9 cellular contexts compared by ENCODE assay signal in genomic region chr19:7918062-7918614, GRCh38. TPM values are rescaled to one million over a fixed set of nuclear protein-coding genes. Genes with fewer than 3 reads are reported as not detected.
DNase-seq lines count a peak whose midpoint lies in the region; ATAC-seq, FAIRE-seq and TF ChIP-seq lines count a peak whose summit lies in the region.
"Not testable (repeated sequence)": the region's sequence is repeated elsewhere in the genome, so short reads cannot be mapped to it uniquely, and the experiment has no call there.
"Had no signal": no experiment of that assay in that cellular context is flagged by ENCODE, and none has a peak within 500 bp of the region (broad histone marks: within the 10 kb centered on the region; RNA-seq: fewer than 3 reads in every experiment).

No MANE protein-coding gene starts in this region.

- H3K27ac ChIP-seq in 22Rv1 = peak overlapping the region; percentile 97
- H3K27ac ChIP-seq in HUES48 (ENCODE audit: low read depth, low read length); pancreas: not testable (repeated sequence)
- H3K27ac ChIP-seq in cingulate gyrus (ENCODE audit: low read depth, low read length) = peak overlapping the region; percentile 29

- peaks cover 32% of the 10 kb centered on the region for H3K4me1 Mint-ChIP-seq in activated CD4-positive, alpha-beta memory T cell treated with anti-CD3 and anti-CD28 coated beads for 36 hours (ENCODE audit: low read depth)

- peak overlapping the region; percentile 37 for H3K4me3 Mint-ChIP-seq in activated CD4-positive, alpha-beta memory T cell treated with anti-CD3 and anti-CD28 coated beads for 36 hours

- H3K36me3 Mint-ChIP-seq in activated CD4-positive, alpha-beta memory T cell treated with anti-CD3 and anti-CD28 coated beads for 36 hours = not testable (repeated sequence)

- peak; percentile 55 for TF ChIP-seq CTCF in 22Rv1 (IDR thresholded peaks at IDR 0.05)
- not testable (repeated sequence) for TF ChIP-seq CTCF in pancreas (IDR thresholded peaks at IDR 0.05)

- not testable (repeated sequence) for H3K27ac Mint-ChIP-seq in activated CD4-positive, alpha-beta memory T cell treated with anti-CD3 and anti-CD28 coated beads for 36 hours

- H3K4me3 ChIP-seq in HUES48 (ENCODE audit: low read depth, low read length) (peak overlapping the region; percentile 62), iPS-11a (ENCODE audit: low read depth, low read length) (peak overlapping the region; percentile 41), pancreas (peak overlapping the region in 3 of 4 donors; percentile 4 to 38 (median 31))

- not testable (repeated sequence) for DNase-seq in activated CD4-positive, alpha-beta memory T cell treated with anti-CD3 and anti-CD28 coated beads for 36 hours; pancreas

- peaks cover 11% of the 10 kb centered on the region; the same call in 1 of the 2 replicates for H3K36me3 ChIP-seq in HUES48 (ENCODE audit: control insufficient read depth, insufficient read depth, low read length)
- H3K36me3 ChIP-seq in pancreas = not testable (repeated sequence)

- POLR2A ChIA-PET in activated CD4-positive, alpha-beta memory T cell treated with anti-CD3 and anti-CD28 coated beads for 36 hours (lab: Charles Lee) = interaction anchor here (0.7 to 1.6 kb wide), 3 partner anchors 15 to 26 kb away, joined by 3 to 6 read pairs (median 3); partner anchors contain the start of gene TIMM44

- H3K4me1 ChIP-seq in HUES48 (ENCODE audit: control insufficient read depth, insufficient read depth, low read length) = not testable (repeated sequence)
- peaks cover 6 to 18% (median 13%) of the 10 kb centered on the region in 3 donors for H3K4me1 ChIP-seq in pancreas

- not testable (repeated sequence) for FAIRE-seq in pancreas (lab: Jason Lieb, UNC)

- CTCF ChIA-PET in activated CD4-positive, alpha-beta memory T cell treated with anti-CD3 and anti-CD28 coated beads for 36 hours (lab: Charles Lee) = interaction anchor here (0.9 to 4.0 kb wide), 6 partner anchors 11 to 232 kb away, joined by 3 to 18 read pairs (median 3); partner anchors contain the start of genes MAP2K7 and TIMM44

- not testable (repeated sequence) for H3K9ac ChIP-seq in HUES48 (ENCODE audit: low read depth, low read length)

- ATAC-seq in pancreas = not testable (repeated sequence)

- intact Hi-C loops in activated CD4-positive, alpha-beta memory T cell treated with anti-CD3 and anti-CD28 coated beads for 36 hours (cut with micrococcal nuclease); pancreas (cut with DNase I): not testable (repeated sequence)

- H3K9me3 ChIP-seq in HUES48 (ENCODE audit: control insufficient read depth, insufficient read depth, low read length); pancreas: not testable (repeated sequence)

- WGBS in pancreas, 2 donors = 43% methylated on average over 28 to 29 of the region's 29 CpGs

- H3K27me3 ChIP-seq in HUES48 (ENCODE audit: control insufficient read depth, insufficient read depth, low read length) = peaks cover 44% of the 10 kb centered on the region
- not testable (repeated sequence) for H3K27me3 ChIP-seq in pancreas

- H3K9me3 Mint-ChIP-seq in activated CD4-positive, alpha-beta memory T cell treated with anti-CD3 and anti-CD28 coated beads for 36 hours = not testable (repeated sequence)

- H3K27me3 Mint-ChIP-seq in activated CD4-positive, alpha-beta memory T cell treated with anti-CD3 and anti-CD28 coated beads for 36 hours = peaks cover 23% of the 10 kb centered on the region

RNA-seq across cellular contexts. Expression of gene SNAPC2, which starts 2.0 kb away (rescaled TPM):
- total RNA-seq in activated CD4-positive, alpha-beta memory T cell treated with anti-CD3 and anti-CD28 coated beads for 36 hours = 10 to 100 TPM; 18.7 to 20.2 TPM
- 10 to 100 TPM in 1 of 6 donors, 1 to 10 TPM in 5; 4.9 to 11.3 (median 6.7) TPM for total RNA-seq in pancreas
- polyA plus RNA-seq in pancreas = 10 to 100 TPM; 10.6 to 12.0 TPM

RNA-seq across cellular contexts. Expression of gene TGFBR3L, which starts 3.5 kb away (rescaled TPM):
- 1 to 10 TPM; 4.4 to 4.6 TPM for total RNA-seq in activated CD4-positive, alpha-beta memory T cell treated with anti-CD3 and anti-CD28 coated beads for 36 hours
- 1 to 10 TPM in 1 of 6 donors, under 1 TPM in 4, not detected in 1; 0.16 to 1.1 (median 0.52) TPM for total RNA-seq in pancreas
- polyA plus RNA-seq in pancreas = 1 to 10 TPM in 1 of 2 donors, not detected in 1; 2.2 TPM
- total RNA-seq: H4, HT-29 had no signal
- polyA plus RNA-seq: sigmoid colon had no signal

RNA-seq across cellular contexts. Expression of gene CTXN1, which starts 7.8 kb away (rescaled TPM):
- under 1 TPM; 0.29 to 0.77 TPM for total RNA-seq in activated CD4-positive, alpha-beta memory T cell treated with anti-CD3 and anti-CD28 coated beads for 36 hours
- total RNA-seq in pancreas = 1 to 10 TPM in 4 of 6 donors, under 1 TPM in 2; 0.67 to 5.1 (median 1.5) TPM
- polyA plus RNA-seq in pancreas = 1 to 10 TPM; 1.7 to 2.3 TPM

RNA-seq across cellular contexts. Expression of gene MAP2K7, which starts 14.5 kb away (rescaled TPM):
- total RNA-seq in activated CD4-positive, alpha-beta memory T cell treated with anti-CD3 and anti-CD28 coated beads for 36 hours = 10 to 100 TPM; 29.1 to 30.1 TPM
- total RNA-seq in pancreas = 10 to 100 TPM; 13.9 to 21.0 (median 16.1) TPM
- polyA plus RNA-seq in pancreas = 10 to 100 TPM; 21.6 to 45.3 TPM

RNA-seq across cellular contexts. Expression of gene TIMM44, which starts 25.3 kb away (rescaled TPM):
- total RNA-seq in activated CD4-positive, alpha-beta memory T cell treated with anti-CD3 and anti-CD28 coated beads for 36 hours = 10 to 100 TPM; 66.5 to 68.5 TPM
- total RNA-seq in pancreas = 10 to 100 TPM; 19.8 to 51.4 (median 24.7) TPM
- 10 to 100 TPM; 78.0 to 83.1 TPM for polyA plus RNA-seq in pancreas
